Comparison of ENCODE assay signal across 22 cellular contexts in the genomic region with DNA sequence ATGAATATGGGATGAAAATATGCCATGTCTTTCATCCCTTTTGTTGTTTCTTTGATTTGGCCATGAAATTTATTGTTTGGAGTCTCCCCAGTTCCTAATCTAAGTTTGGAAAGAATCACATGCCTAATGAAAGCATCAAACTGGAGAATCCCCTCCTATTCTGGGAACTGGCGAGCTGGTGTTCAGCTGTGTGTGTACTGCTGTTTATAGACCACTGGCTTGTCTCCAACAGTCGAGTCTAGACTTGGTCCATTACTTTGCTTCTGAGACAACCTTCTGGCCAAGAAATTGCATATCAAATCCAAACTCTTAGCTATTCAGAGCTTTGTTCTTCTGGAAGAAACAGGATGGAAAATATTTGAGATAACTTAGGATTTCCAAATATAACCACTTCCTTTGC.
"Had no signal": no experiment of that assay in that cellular context is flagged by ENCODE, and none has a peak within 500 bp of the region (broad histone marks: within the 10 kb centered on the region; RNA-seq: fewer than 3 reads in every experiment).

No MANE protein-coding gene starts in this region.

- DNase-seq: activated CD8-positive, alpha-beta memory T cell treated with anti-CD3 and anti-CD28 coated beads for 24 hours; activated CD8-positive, alpha-beta memory T cell treated with anti-CD3 and anti-CD28 coated beads, Interleukin-2, amount 50 U/mL, for 4 hours; activated naive CD4-positive, alpha-beta T cell; activated T-cell treated with anti-CD3 and anti-CD28 coated beads, Interleukin-2, amount 50 U/mL, for 4 hours; cortex of kidney; endodermal cell; esophagus squamous epithelium; gastrocnemius medialis; lower lobe of right lung; mesendoderm; naive B cell; nucleus accumbens; stimulated activated CD4-positive, alpha-beta T cell treated with anti-CD3 and anti-CD28 coated beads, Interleukin-4, amount 100 ng/mL, for 24 hours; stimulated activated naive CD8-positive, alpha-beta T cell treated with anti-CD3 and anti-CD28 coated beads, Interleukin-15, Interleukin-2, amounts not matched to agents 100 U/mL and 50 U/mL, for 24 hours; T-helper 1 cell had no signal

- ATAC-seq: activated T-cell treated with anti-CD3 and anti-CD28 coated beads, Interleukin-2, amount 50 U/mL, for 4 hours; gastrocnemius medialis; mucosa of descending colon; stimulated activated naive CD8-positive, alpha-beta T cell treated with anti-CD3 and anti-CD28 coated beads, Interleukin-15, Interleukin-2, amounts not matched to agents 100 U/mL and 50 U/mL, for 24 hours had no signal

- H3K4me3 Mint-ChIP-seq: activated naive CD8-positive, alpha-beta T cell; activated T-cell treated with anti-CD3 and anti-CD28 coated beads, Interleukin-2, amount 50 U/mL, for 4 hours; endodermal cell; naive B cell had no signal

- H3K9me3 ChIP-seq: esophagus squamous epithelium, gastrocnemius medialis, lower lobe of right lung, mucosa of descending colon, tibial artery, uterus had no signal

- H3K36me3 Mint-ChIP-seq: activated naive CD8-positive, alpha-beta T cell; naive B cell had no signal

- H3K4me3 ChIP-seq: esophagus squamous epithelium, gastrocnemius medialis, lower lobe of right lung, mucosa of descending colon, tibial artery, uterus had no signal

- H3K27ac Mint-ChIP-seq: activated naive CD8-positive, alpha-beta T cell; activated T-helper 2 cell treated with anti-CD3 and anti-CD28 coated beads, Interferon-gamma antibody, Interleukin-2, Interleukin-4, amounts not matched to agents 10 μg/mL and 5 μg/mL and 100 μg/mL, durations not matched to agents 14 hours and 24 hours and 36 hours; endodermal cell; naive B cell had no signal

- FAIRE-seq: islet of Langerhans, TTC549 had no signal

- H3K4me1 Mint-ChIP-seq: endodermal cell, naive B cell had no signal

- H3K27me3 ChIP-seq: esophagus squamous epithelium, gastrocnemius medialis, tibial artery, uterus had no signal

- H3K4me1 ChIP-seq: gastrocnemius medialis, lower lobe of right lung, uterus had no signal

- H3K36me3 ChIP-seq: esophagus squamous epithelium, gastrocnemius medialis, lower lobe of right lung, tibial artery, uterus had no signal

- H3K9me3 Mint-ChIP-seq: activated T-cell treated with anti-CD3 and anti-CD28 coated beads, Interleukin-2, amount 50 U/mL, for 4 hours; activated T-helper 2 cell treated with anti-CD3 and anti-CD28 coated beads, Interferon-gamma antibody, Interleukin-2, Interleukin-4, amounts not matched to agents 10 μg/mL and 5 μg/mL and 100 μg/mL, durations not matched to agents 14 hours and 24 hours and 36 hours; endodermal cell had no signal

- H3K27ac ChIP-seq: esophagus squamous epithelium, gastrocnemius medialis, lower lobe of right lung, tibial artery, uterus had no signal
